ENCODE assay signal across 29 cellular contexts in the genomic region with DNA sequence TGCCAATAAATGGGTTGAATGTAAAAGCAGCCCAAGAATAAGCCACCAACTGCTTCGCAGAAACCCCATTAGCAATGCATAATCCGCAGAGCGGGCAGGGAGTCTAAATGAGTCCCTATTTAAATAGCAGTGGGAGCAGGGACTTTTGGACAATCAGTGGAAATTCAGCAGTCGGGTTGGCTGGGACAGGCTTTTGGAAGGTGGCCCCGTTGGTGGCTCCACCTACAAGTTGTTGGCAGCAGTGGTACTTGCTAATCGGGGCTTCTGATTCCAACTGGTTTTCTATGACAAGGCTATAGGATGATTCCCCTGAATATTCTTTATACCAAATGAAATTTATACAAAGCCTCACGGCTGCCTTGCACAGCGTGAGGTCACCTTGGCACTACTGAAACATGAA.
"Had no signal": no experiment of that assay in that cellular context is flagged by ENCODE, and none has a peak within 500 bp of the region (broad histone marks: within the 10 kb centered on the region; RNA-seq: fewer than 3 reads in every experiment).

No MANE protein-coding gene starts in this region.

- H3K27me3 ChIP-seq: adrenal gland, ascending aorta, cardiac muscle cell, esophagus muscularis mucosa, uterus had no signal

- ATAC-seq: left colon; lower lobe of right lung; mucosa of descending colon; natural killer cell treated with Interleukin-12 subunit alpha and Interleukin-12 subunit beta and Interleukin-15 and Interleukin-18, amount 100 ng/mL, for 72 hours; sciatic nerve; stimulated activated effector memory CD8-positive, alpha-beta T cell treated with anti-CD3 and anti-CD28 coated beads, Interleukin-12 subunit alpha, Interleukin-12 subunit beta, amount 100 ng/mL, for 72 hours had no signal

- H3K4me3 ChIP-seq: adrenal gland, ascending aorta, cardiac muscle cell, esophagus muscularis mucosa, lower lobe of right lung, mucosa of descending colon, skin epidermis, uterus had no signal

- H3K4me1 ChIP-seq: adrenal gland, ascending aorta, lower lobe of right lung, uterus had no signal

- DNase-seq: activated CD4-positive, alpha-beta memory T cell treated with anti-CD3 and anti-CD28 coated beads for 36 hours; activated CD4-positive, alpha-beta T cell treated with anti-CD3 and anti-CD28 coated beads, Interleukin-2, amount 10 ng/mL, durations not matched to agents 24 days and 14 days; activated CD4-positive, CD25-positive, alpha-beta regulatory T cell treated with anti-CD3 and anti-CD28 coated beads, Interleukin-2, amount 50 U/mL, for 72 hours; activated CD8-positive, alpha-beta memory T cell treated with anti-CD3 and anti-CD28 coated beads, Interleukin-2, amount 50 U/mL, for 4 hours; activated effector memory CD4-positive, alpha-beta T cell treated with anti-CD3 and anti-CD28 coated beads, Interleukin-2, amount 50 U/mL, for 16 hours; activated naive CD4-positive, alpha-beta T cell treated with anti-CD3 and anti-CD28 coated beads for 36 hours; activated naive CD8-positive, alpha-beta T cell treated with anti-CD3 and anti-CD28 coated beads for 36 hours; activated T-cell treated with anti-CD3 and anti-CD28 coated beads, Interleukin-2, amount 50 U/mL, for 1 hour; adrenal gland; endodermal cell; foreskin melanocyte; immature natural killer cell; kidney; left colon; lower lobe of right lung; mesendoderm; mucosa of descending colon; stimulated activated CD4-positive, alpha-beta T cell treated with anti-CD3 and anti-CD28 coated beads, Interleukin-12 subunit alpha, Interleukin-12 subunit beta, amount 100 ng/mL, for 4 hours; stimulated activated CD4-positive, alpha-beta T cell treated with anti-CD3 and anti-CD28 coated beads, Interleukin-4, amount 100 ng/mL, for 24 hours; T-helper 9 cell; uterus had no signal

- H3K9me3 ChIP-seq: adrenal gland, ascending aorta, esophagus muscularis mucosa, lower lobe of right lung, mucosa of descending colon, uterus had no signal

- H3K27ac ChIP-seq: adrenal gland, ascending aorta, cardiac muscle cell, esophagus muscularis mucosa, lower lobe of right lung, skin epidermis, uterus, VCaP had no signal

- H3K36me3 ChIP-seq: uterus had no signal
